In the genomic region with DNA sequence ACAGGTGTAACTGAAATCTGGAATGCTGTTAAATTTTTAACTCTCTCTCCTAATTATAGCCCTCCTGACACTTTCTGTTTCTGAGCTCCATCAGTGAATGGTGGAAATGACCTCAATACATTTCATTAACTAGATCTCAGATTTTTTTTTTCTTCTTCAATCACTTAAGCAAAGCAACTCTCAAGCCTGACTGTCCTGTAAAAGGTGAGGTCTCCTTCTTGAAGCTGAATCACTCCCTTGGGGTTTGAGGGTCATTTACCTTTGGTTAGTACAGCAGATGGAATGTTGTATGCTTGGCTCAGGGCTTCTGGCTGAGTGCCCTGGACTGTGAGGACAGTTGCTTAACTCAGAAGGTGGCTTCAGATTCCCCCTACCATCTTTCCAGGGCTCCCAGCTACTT, we compare ENCODE assay signal across 15 cellular contexts.
DNase-seq lines count a peak whose midpoint lies in the region; ATAC-seq and TF ChIP-seq lines count a peak whose summit lies in the region.
"Had no signal": no experiment of that assay in that cellular context is flagged by ENCODE, and none has a peak within 500 bp of the region (broad histone marks: within the 10 kb centered on the region; RNA-seq: fewer than 3 reads in every experiment).

No MANE protein-coding gene starts in this region.

- H3K27me3 ChIP-seq in PC-9 (ENCODE audit: insufficient read depth, low read depth) (no peaks in the 10 kb centered on the region), lower lobe of right lung (ENCODE audit: low read depth) (no peaks in the 10 kb centered on the region)
- H3K27me3 ChIP-seq: adrenal gland, BE2C, hepatocyte had no signal

- H3K4me1 ChIP-seq in PC-9 (replicated peaks; ENCODE audit: insufficient read depth), result peaks cover 11% of the 10 kb centered on the region; the same call in 1 of the 2 replicates
- H3K4me1 ChIP-seq in lower lobe of right lung, result no peaks in the 10 kb centered on the region
- H3K4me1 ChIP-seq: adrenal gland, BE2C had no signal

- H2AFZ ChIP-seq in PC-9, result 0 out of 2 replicates have a peak overlapping the region, but pooled peaks have one; percentile 36
- H2AFZ ChIP-seq: hepatocyte had no signal

- CTCF ChIA-PET in PC-9 (lab: Charles Lee), result no interaction called here

- H3K79me2 ChIP-seq in PC-9 (ENCODE audit: low read depth), result no peaks in the 10 kb centered on the region
- H3K79me2 ChIP-seq: hepatocyte had no signal

- H3K27ac ChIP-seq in PC-9 (0 out of 2 replicates have a peak overlapping the region, but pooled peaks have one; percentile 16), lower lobe of right lung (no peak overlapping the region)
- H3K27ac ChIP-seq: adrenal gland, hepatocyte had no signal

- no peaks in the 10 kb centered on the region for H3F3A ChIP-seq in PC-9 (ENCODE audit: insufficient read depth, low read depth)

- peak; percentile 21 for DNase-seq in ELR (ENCODE audit: low read depth)
- peak; percentile 37 to 69 for DNase-seq in PC-9
- peak; percentile 75 for DNase-seq in glomerular visceral epithelial cell (ENCODE audit: extremely low spot score)
- DNase-seq in NCI-H146 (lab: John Stamatoyannopoulos, UW), result no peak
- no peak for DNase-seq in lower lobe of right lung
- no peak for DNase-seq in epidermal melanocyte (ENCODE audit: insufficient read length, low spot score)
- DNase-seq: activated T-cell treated with anti-CD3 and anti-CD28 coated beads, Interleukin-2, amount 50 U/mL, for 1 hour; adrenal gland; BE2C; stimulated activated CD4-positive, alpha-beta T cell treated with anti-CD3 and anti-CD28 coated beads, Interleukin-1b, Interleukin-23, amount 100 ng/mL, for 48 hours had no signal

- BruUV-seq in PC-9 (replicated peaks; lab: Mats Ljungman, UMichigan), result no TSS peak

- intact Hi-C loops in PC-9 (cut with micrococcal nuclease; ENCODE audit: unreplicated experiment), result no loop called here
- intact Hi-C loops in lower lobe of right lung (cut with DNase I), result no loop called here

- no peaks in the 10 kb centered on the region; the same call in 1 of the 2 replicates for H3K9me2 ChIP-seq in PC-9 (ENCODE audit: insufficient read depth)

- peak; percentile 37 for ATAC-seq in HG02938 (IDR thresholded peaks at IDR 0.05; ENCODE audit: unreplicated experiment)
- no peak for ATAC-seq in HG03565 (IDR thresholded peaks at IDR 0.05; ENCODE audit: unreplicated experiment)
- no peak for ATAC-seq in lower lobe of right lung
- ATAC-seq: Right ventricle myocardium inferior; stimulated activated memory B cell treated with anti-CD40 and anti-IgM and Interleukin-4, amounts not matched to agents 10 μg/mL and 1 μg/mL and 100 μg/mL, for 72 hours had no signal

- TF ChIP-seq CTCF in PC-9 (conservative IDR thresholded peaks at IDR 0.05) (no peak), lower lobe of right lung (IDR thresholded peaks at IDR 0.05) (no peak)

- H3K4me3 ChIP-seq in PC-9, result no peak overlapping the region
- H3K4me3 ChIP-seq in lower lobe of right lung, result no peak overlapping the region
- H3K4me3 ChIP-seq: adrenal gland, hepatocyte had no signal

- no peak overlapping the region for H3K4me2 ChIP-seq in PC-9
- H3K4me2 ChIP-seq: hepatocyte had no signal

- H4K20me1 ChIP-seq in PC-9 (ENCODE audit: insufficient read depth), result no peaks in the 10 kb centered on the region

- POLR2A ChIA-PET in PC-9 (lab: Charles Lee; ENCODE audit: unreplicated experiment), result no interaction called here

- H3K36me3 ChIP-seq in PC-9 (ENCODE audit: low read depth) (no peaks in the 10 kb centered on the region), lower lobe of right lung (no peaks in the 10 kb centered on the region)
- H3K36me3 ChIP-seq: adrenal gland, BE2C had no signal

- H3K9me3 ChIP-seq in PC-9 (ENCODE audit: insufficient read depth, low read depth) (no peaks in the 10 kb centered on the region), lower lobe of right lung (no peaks in the 10 kb centered on the region)
- H3K9me3 ChIP-seq: adrenal gland, BE2C had no signal

Comparison
In these comparisons a context has a peak if more than half of its experiments do, and no peak if none do; other contexts are left out.
1. DNase-seq: peak in ELR (single experiment), PC-9 (2 of 2) and glomerular visceral epithelial cell (single experiment); none in NCI-H146 (single experiment), lower lobe of right lung (single experiment) and epidermal melanocyte (single experiment).